In genomic region chr7:73896454-73896853, GRCh38 we compare ENCODE assay signal across 18 cellular contexts. TPM values are rescaled to one million over a fixed set of nuclear protein-coding genes. Genes with fewer than 3 reads are reported as not detected.
A peak's percentile ranks its signal among the peaks of the same experiment; 100 is the strongest.
DNase-seq lines count a peak whose midpoint lies in the region; ATAC-seq and TF ChIP-seq lines count a peak whose summit lies in the region.
"Had no signal": no experiment of that assay in that cellular context is flagged by ENCODE, and none has a peak within 500 bp of the region (broad histone marks: within the 10 kb centered on the region; RNA-seq: fewer than 3 reads in every experiment).

No MANE protein-coding gene starts in this region.

- no peaks in the 10 kb centered on the region for H3K27me3 ChIP-seq in OCI-LY3 (ENCODE audit: low read depth, low read length)
- H3K27me3 ChIP-seq in esophagus muscularis mucosa: no peaks in the 10 kb centered on the region
- no peaks in the 10 kb centered on the region for H3K27me3 ChIP-seq in skeletal muscle tissue (ENCODE audit: control insufficient read depth in 3 of 3, insufficient read depth in 3 of 3, low read length in 3 of 3)
- no peaks in the 10 kb centered on the region for H3K27me3 ChIP-seq in WERI-Rb-1 (ENCODE audit: insufficient read depth, low read depth, severe bottlenecking)
- H3K27me3 ChIP-seq: SJCRH30 had no signal

- H3K36me3 ChIP-seq in OCI-LY3 (replicated peaks; ENCODE audit: low read depth, low read length): no peaks in the 10 kb centered on the region
- H3K36me3 ChIP-seq in esophagus muscularis mucosa: no peaks in the 10 kb centered on the region
- H3K36me3 ChIP-seq in skeletal muscle tissue (ENCODE audit: control insufficient read depth in 3 of 3, insufficient read depth in 3 of 3, low read length in 3 of 3): no peaks in the 10 kb centered on the region
- no peaks in the 10 kb centered on the region for H3K36me3 ChIP-seq in WERI-Rb-1
- H3K36me3 ChIP-seq: SJCRH30 had no signal

- WGBS in esophagus muscularis mucosa: 39% methylated on average over 1 of the region's 1 CpG

- no peaks in the 10 kb centered on the region for H3K79me2 ChIP-seq in OCI-LY3 (ENCODE audit: low read length)

- peak; percentile 70 for DNase-seq in GM12865 (ENCODE audit: low read depth)
- DNase-seq in esophagus muscularis mucosa (ENCODE audit: extremely low spot score): no peak
- no peak for DNase-seq in NCI-H2171 treated with DMSO at 0.1 percent for 48 hours (lab: John Stamatoyannopoulos, UW)
- DNase-seq in WERI-Rb-1: no peak
- DNase-seq: activated CD4-positive, alpha-beta T cell treated with anti-CD3 and anti-CD28 coated beads, Interleukin-2, amount 50 U/mL, for 48 hours; activated T-cell treated with anti-CD3 and anti-CD28 coated beads, Interleukin-2, amount 50 U/mL, for 72 hours; hypothalamus; left ventricle myocardium superior; natural killer cell; NCI-H1092; SJCRH30 had no signal

- no peaks in the 10 kb centered on the region for H4K20me1 ChIP-seq in OCI-LY3 (ENCODE audit: insufficient read depth, low read length)

- intact Hi-C loops in esophagus muscularis mucosa (cut with DNase I): no loop called here

- no peak for TF ChIP-seq CTCF in GM12865 (IDR thresholded peaks at IDR 0.05; ENCODE audit: insufficient read depth, low read depth, low read length, missing control alignments)
- TF ChIP-seq CTCF in OCI-LY3 (IDR thresholded peaks at IDR 0.05; ENCODE audit: low read depth, low read length): no peak
- no peak for TF ChIP-seq CTCF in esophagus muscularis mucosa (IDR thresholded peaks at IDR 0.05)
- no peak for TF ChIP-seq CTCF in WERI-Rb-1 (IDR thresholded peaks at IDR 0.05; ENCODE audit: low read depth, low read length)

- H3K9ac ChIP-seq in OCI-LY3 (ENCODE audit: low read length): no peak overlapping the region
- H3K9ac ChIP-seq in skeletal muscle tissue (ENCODE audit: low read depth in 1 of 3, low read length in 3 of 3): no peak overlapping the region

- H2AFZ ChIP-seq in OCI-LY3 (ENCODE audit: low read depth, low read length): no peak overlapping the region

- no peak for ATAC-seq in HG03135 (IDR thresholded peaks at IDR 0.05; ENCODE audit: unreplicated experiment)
- no peak for ATAC-seq in GM21723 (IDR thresholded peaks at IDR 0.05; ENCODE audit: unreplicated experiment)
- ATAC-seq: activated T-cell treated with anti-CD3 and anti-CD28 coated beads, Interleukin-2, amount 50 U/mL, for 72 hours; left ventricle myocardium superior; natural killer cell had no signal

- H3K4me3 ChIP-seq in GM12865 (ENCODE audit: low read depth, low read length) (no peak overlapping the region), OCI-LY3 (ENCODE audit: low read length) (no peak overlapping the region), esophagus muscularis mucosa (no peak overlapping the region), skeletal muscle tissue (ENCODE audit: low read length in 3 of 3) (no peak overlapping the region), WERI-Rb-1 (ENCODE audit: low read depth, low read length) (no peak overlapping the region)
- H3K4me3 ChIP-seq: SJCRH30 had no signal

- TF ChIP-seq POLR2A in esophagus muscularis mucosa (IDR thresholded peaks at IDR 0.05; ENCODE audit: low read depth): no peak

- no peak overlapping the region for H3K27ac ChIP-seq in OCI-LY3 (ENCODE audit: low read length)
- peak overlapping the region in 3 of 4 donors; percentile 13 to 66 (median 58) for H3K27ac ChIP-seq in esophagus muscularis mucosa (replicated peaks in 1 of 4)
- peak overlapping the region; percentile 12 for H3K27ac ChIP-seq in skeletal muscle tissue (ENCODE audit: low read depth, low read length)
- no peak overlapping the region for H3K27ac ChIP-seq in WERI-Rb-1
- H3K27ac ChIP-seq: SJCRH30 had no signal

- no peak for TF ChIP-seq EP300 in esophagus muscularis mucosa (IDR thresholded peaks at IDR 0.05)

- H3K4me2 ChIP-seq in OCI-LY3 (ENCODE audit: low read length): peak overlapping the region; percentile 37

- peaks cover 45% of the 10 kb centered on the region for H3K4me1 ChIP-seq in OCI-LY3 (ENCODE audit: low read length)
- peaks cover 11 to 61% (median 57%) of the 10 kb centered on the region in 4 donors for H3K4me1 ChIP-seq in esophagus muscularis mucosa
- peaks cover 35 to 37% (median 36%) of the 10 kb centered on the region in 3 donors for H3K4me1 ChIP-seq in skeletal muscle tissue (ENCODE audit: control insufficient read depth in 3 of 3, insufficient read depth in 3 of 3, low read length in 3 of 3)

- 0 out of 2 replicates have a peak, but pooled peaks cover 5% of the 10 kb centered on the region for H3K9me3 ChIP-seq in OCI-LY3 (ENCODE audit: insufficient read depth, low read length)
- H3K9me3 ChIP-seq in esophagus muscularis mucosa: peaks cover 0 to 12% (median 4%) of the 10 kb centered on the region in 4 donors
- H3K9me3 ChIP-seq in skeletal muscle tissue (ENCODE audit: control insufficient read depth in 3 of 3, low read length in 3 of 3): peaks cover 3 to 9% (median 3%) of the 10 kb centered on the region in 3 donors
- no peaks in the 10 kb centered on the region for H3K9me3 ChIP-seq in WERI-Rb-1 (ENCODE audit: severe bottlenecking)

RNA-seq across cellular contexts. Expression of gene TMEM270, which starts 35.5 kb away (rescaled TPM):
- total RNA-seq in esophagus muscularis mucosa: not detected
- total RNA-seq in skeletal muscle tissue: not detected
- total RNA-seq: activated T-cell treated with anti-CD3 and anti-CD28 coated beads, Interleukin-2, amount 50 U/mL, for 72 hours; epithelial cell of proximal tubule; left ventricle myocardium superior; natural killer cell; renal cortical epithelial cell; SJCRH30; temporal lobe had no signal

RNA-seq across cellular contexts. Expression of gene METTL27, which starts 54.1 kb away (rescaled TPM):
- total RNA-seq in esophagus muscularis mucosa (1 to 10 TPM in 3 of 4 donors, under 1 TPM in 1; 0.83 to 4.0 (median 2.8) TPM), skeletal muscle tissue (1.6 TPM)

Comparison
In these comparisons a context has a peak if more than half of its experiments do, and no peak if none do; other contexts are left out.
1. H3K27ac ChIP-seq: peak in esophagus muscularis mucosa (3 of 4) and skeletal muscle tissue (single experiment); none in OCI-LY3 (single experiment) and WERI-Rb-1 (single experiment).